Comparison of ENCODE assay signal across 1 cellular context in genomic region chr6:107713214-107713962, GRCh38.
TF ChIP-seq lines count a peak whose summit lies in the region.

No MANE protein-coding gene starts in this region.

TF ChIP-seq in GM23338, 12 proteins besides CTCF, POLR2A, EP300 and RAD21 (continued from another document):
- no peak for TF ChIP-seq ZNF462 (CRISPR knock-in tag; IDR thresholded peaks at IDR 0.05)
- TF ChIP-seq ZNF114 (CRISPR knock-in tag; IDR thresholded peaks at IDR 0.05): no peak
- no peak for TF ChIP-seq NANOG (IDR thresholded peaks at IDR 0.05; ENCODE audit: borderline replicate concordance)
